Comparison of ENCODE assay signal across 1 cellular context in the genomic region with DNA sequence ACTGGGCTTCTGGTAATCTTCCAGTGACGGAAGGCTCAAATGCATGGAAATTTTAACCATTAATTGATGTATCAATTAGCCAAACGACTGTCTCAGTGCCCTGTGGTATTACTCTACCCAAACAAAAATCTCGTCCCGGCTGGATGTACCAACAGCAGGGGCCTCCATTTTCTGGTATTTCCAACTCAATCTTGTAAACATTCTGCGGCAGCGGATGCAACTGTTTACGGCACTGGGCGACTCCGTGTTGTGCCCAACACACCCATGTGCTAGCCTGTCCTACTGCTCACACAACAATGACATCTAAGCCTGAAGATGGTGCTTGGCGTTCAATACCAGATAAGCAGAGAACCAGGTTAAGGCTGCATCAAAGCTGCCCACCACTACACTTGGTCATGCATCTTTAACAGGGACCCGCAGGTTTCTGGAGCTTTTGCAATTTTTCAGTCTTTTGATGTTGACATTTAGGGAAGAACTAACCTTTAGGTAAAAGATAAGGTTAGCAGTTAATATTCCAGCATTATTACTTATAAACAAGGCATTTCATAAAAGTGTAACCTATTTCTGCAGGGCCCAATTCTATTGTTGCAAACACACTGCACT.
TF ChIP-seq lines count a peak whose summit lies in the region.

No MANE protein-coding gene starts in this region.

TF ChIP-seq in IMR-90, 13 proteins besides CTCF, POLR2A, EP300 and RAD21 (continued from another document):
- no peak for TF ChIP-seq MXI1 (IDR thresholded peaks at IDR 0.05; ENCODE audit: borderline replicate concordance, low read depth, low read length)
- TF ChIP-seq MAFK (IDR thresholded peaks at IDR 0.05; ENCODE audit: low read depth, low read length) = no peak
- TF ChIP-seq MAZ (IDR thresholded peaks at IDR 0.05; ENCODE audit: borderline replicate concordance, low read depth, low read length) = no peak
- no peak for TF ChIP-seq CHD1 (IDR thresholded peaks at IDR 0.05; ENCODE audit: low read depth, low read length)
- TF ChIP-seq RCOR1 (IDR thresholded peaks at IDR 0.05; ENCODE audit: insufficient replicate concordance, low read length) = no peak
- no peak for TF ChIP-seq NFE2L2 (IDR thresholded peaks at IDR 0.05; ENCODE audit: low read depth, low read length)
- TF ChIP-seq FOS (IDR thresholded peaks at IDR 0.05; ENCODE audit: low read depth, low read length) = no peak
- TF ChIP-seq SMC3 (IDR thresholded peaks at IDR 0.05; ENCODE audit: low read depth, low read length) = no peak
- TF ChIP-seq CEBPB (IDR thresholded peaks at IDR 0.05; ENCODE audit: low read depth, low read length) = no peak
- TF ChIP-seq, protein P1, sequence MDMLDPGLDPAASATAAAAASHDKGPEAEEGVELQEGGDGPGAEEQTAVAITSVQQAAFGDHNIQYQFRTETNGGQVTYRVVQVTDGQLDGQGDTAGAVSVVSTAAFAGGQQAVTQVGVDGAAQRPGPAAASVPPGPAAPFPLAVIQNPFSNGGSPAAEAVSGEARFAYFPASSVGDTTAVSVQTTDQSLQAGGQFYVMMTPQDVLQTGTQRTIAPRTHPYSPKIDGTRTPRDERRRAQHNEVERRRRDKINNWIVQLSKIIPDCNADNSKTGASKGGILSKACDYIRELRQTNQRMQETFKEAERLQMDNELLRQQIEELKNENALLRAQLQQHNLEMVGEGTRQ (IDR thresholded peaks at IDR 0.05; ENCODE audit: low read depth, low read length) = no peak
- no peak for TF ChIP-seq BHLHE40 (IDR thresholded peaks at IDR 0.05; ENCODE audit: low read depth, low read length)
- no peak for TF ChIP-seq RFX5 (IDR thresholded peaks at IDR 0.05; ENCODE audit: low read depth, low read length)
